8 cellular contexts compared by ENCODE assay signal in the genomic region with DNA sequence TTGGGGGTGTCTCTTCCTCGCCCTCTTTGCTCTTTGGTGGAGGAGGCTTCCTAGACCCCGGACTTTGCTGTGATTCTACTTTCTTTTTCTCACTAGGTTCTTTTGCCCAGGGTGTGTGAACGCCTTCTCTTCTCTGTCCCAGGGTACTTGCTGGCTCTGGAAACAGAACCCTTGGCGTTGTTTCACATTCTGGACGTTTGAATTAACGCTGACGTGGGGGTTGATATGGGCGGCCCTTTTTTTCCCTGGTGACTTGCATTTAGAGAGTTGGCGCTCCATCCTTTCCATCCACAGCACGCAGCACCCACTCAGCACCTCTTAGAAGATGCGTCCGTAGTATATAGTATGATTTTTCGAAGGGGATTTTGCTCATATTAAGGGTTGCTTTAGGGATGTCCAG. TPM values are rescaled to one million over a fixed set of nuclear protein-coding genes. Genes with fewer than 3 reads are reported as not detected.
A peak's percentile ranks its signal among the peaks of the same experiment; 100 is the strongest.
DNase-seq lines count a peak whose midpoint lies in the region; ATAC-seq and TF ChIP-seq lines count a peak whose summit lies in the region.
"Not testable (repeated sequence)": the region's sequence is repeated elsewhere in the genome, so short reads cannot be mapped to it uniquely, and the experiment has no call there.

No MANE protein-coding gene starts in this region.

- peaks cover 26% of the 10 kb centered on the region for H3K36me3 Mint-ChIP-seq in Calu3 (ENCODE audit: insufficient read depth, unreplicated experiment)
- H3K36me3 Mint-ChIP-seq in activated CD4-positive, alpha-beta T cell treated with anti-CD3 and anti-CD28 coated beads for 36 hours (ENCODE audit: low read depth) = peaks cover 14% of the 10 kb centered on the region
- not testable (repeated sequence) for H3K36me3 Mint-ChIP-seq in MCF 10A (ENCODE audit: insufficient read depth, unreplicated experiment)

- H3K27ac Mint-ChIP-seq in Calu3 (ENCODE audit: unreplicated experiment) = peak overlapping the region; percentile 95
- H3K27ac Mint-ChIP-seq in activated CD4-positive, alpha-beta T cell treated with anti-CD3 and anti-CD28 coated beads for 36 hours = peak overlapping the region; percentile 83
- peak overlapping the region; percentile 97 for H3K27ac Mint-ChIP-seq in MCF 10A (ENCODE audit: low read depth, unreplicated experiment)

- peak overlapping the region; percentile 83 for H3K27ac ChIP-seq in neutrophil
- H3K27ac ChIP-seq in thoracic aorta = peak overlapping the region in 1 of 2 donors; percentile 73

- not testable (repeated sequence) for H3K9me3 ChIP-seq in neutrophil, thoracic aorta

- not testable (repeated sequence) for H3K36me3 ChIP-seq in neutrophil, thoracic aorta

- not testable (repeated sequence) for H3K4me1 Mint-ChIP-seq in Calu3 (ENCODE audit: low read depth, unreplicated experiment); MCF 10A (ENCODE audit: insufficient read depth, unreplicated experiment)
- peaks cover 34% of the 10 kb centered on the region for H3K4me1 Mint-ChIP-seq in activated CD4-positive, alpha-beta T cell treated with anti-CD3 and anti-CD28 coated beads for 36 hours

- H3K4me3 ChIP-seq in neutrophil (ENCODE audit: low read depth in 1 of 2, low read length in 1 of 2) (peak overlapping the region; percentile 79 to 86), thoracic aorta (peak overlapping the region; percentile 99)

- not testable (repeated sequence) for H3K27me3 Mint-ChIP-seq in Calu3 (ENCODE audit: unreplicated experiment); activated CD4-positive, alpha-beta T cell treated with anti-CD3 and anti-CD28 coated beads for 36 hours; MCF 10A (ENCODE audit: insufficient read depth, unreplicated experiment)

- H3K9me3 Mint-ChIP-seq in Calu3 (ENCODE audit: low read depth, unreplicated experiment); activated CD4-positive, alpha-beta T cell treated with anti-CD3 and anti-CD28 coated beads for 36 hours (ENCODE audit: low read depth); MCF 10A (ENCODE audit: unreplicated experiment): not testable (repeated sequence)

- CTCF ChIA-PET in Calu3 (lab: Charles Lee) = interaction anchor here (1.4 kb wide), 1 partner anchor 10 kb away, joined by 8 read pairs; no protein-coding TSS in a partner anchor
- CTCF ChIA-PET in activated CD4-positive, alpha-beta T cell treated with anti-CD3 and anti-CD28 coated beads for 36 hours (lab: Charles Lee); MCF 10A (lab: Yijun Ruan, JAX): not testable (repeated sequence)

- not testable (repeated sequence) for H3K27me3 ChIP-seq in neutrophil; thoracic aorta (replicated peaks; ENCODE audit: insufficient read depth)

- peak; percentile 4 for ATAC-seq in activated CD4-positive, alpha-beta T cell treated with anti-CD3 and anti-CD28 coated beads for 36 hours
- peak; percentile 1 for ATAC-seq in left lobe of liver
- ATAC-seq in thoracic aorta (ENCODE audit: insufficient number of reproducible peaks, low FRiP score, low read depth) = not testable (repeated sequence)

- BruUV-seq in Calu3 (replicated peaks; lab: Mats Ljungman, UMichigan); MCF 10A (replicated peaks; lab: Mats Ljungman, UMichigan): not testable (repeated sequence)

- peaks cover 33 to 40% of the 10 kb centered on the region in 2 experiments for H3K4me1 ChIP-seq in neutrophil (ENCODE audit: control insufficient read depth in 1 of 2, insufficient read depth in 1 of 2, low read depth in 1 of 2, low read length in 1 of 2)
- H3K4me1 ChIP-seq in thoracic aorta (ENCODE audit: control insufficient read depth in 1 of 2, low read depth in 2 of 2) = peaks cover 18 to 19% of the 10 kb centered on the region in 2 donors

- POLR2A ChIA-PET in activated CD4-positive, alpha-beta T cell treated with anti-CD3 and anti-CD28 coated beads for 36 hours (lab: Charles Lee) = interaction anchor here (1.1 to 1.4 kb wide), 2 partner anchors 10 to 528 kb away, joined by 4 to 7 read pairs; partner anchors contain the start of gene TRAF7
- POLR2A ChIA-PET in MCF 10A (lab: Yijun Ruan, JAX) = interaction anchor here (1.0 to 2.9 kb wide), 9 partner anchors 10 to 244 kb away, joined by 3 to 24 read pairs (median 4); partner anchors contain the start of genes AMDHD2, ELOB and SRRM2

- intact Hi-C loops in Calu3 (cut with micrococcal nuclease; ENCODE audit: unreplicated experiment); MCF 10A (cut with micrococcal nuclease): not testable (repeated sequence)
- intact Hi-C loops in activated CD4-positive, alpha-beta T cell treated with anti-CD3 and anti-CD28 coated beads for 36 hours (cut with DNase I, micrococcal nuclease) = loop anchor here (2.0 kb wide), 4 partner anchors 70 to 1262 kb away; partner anchors contain the start of genes CCNF (in 1 of the 2), ELOB (in 1 of the 2), SRRM2 (in 1 of the 2) and UQCC4 (in 1 of the 2)

- not testable (repeated sequence) for TF ChIP-seq CTCF in Calu3 (IDR thresholded peaks at IDR 0.05; ENCODE audit: unreplicated experiment); MCF 10A (IDR thresholded peaks at IDR 0.05; ENCODE audit: unreplicated experiment); neutrophil (IDR thresholded peaks at IDR 0.05); thoracic aorta (IDR thresholded peaks at IDR 0.05)

- DNase-seq in Calu3; left lobe of liver (ENCODE audit: low spot score); thoracic aorta (ENCODE audit: low spot score): not testable (repeated sequence)
- peak; percentile 15 for DNase-seq in M059J (ENCODE audit: low read depth)
- peak; percentile 27 for DNase-seq in activated CD4-positive, alpha-beta T cell treated with anti-CD3 and anti-CD28 coated beads for 36 hours
- DNase-seq in MCF 10A (ENCODE audit: unreplicated experiment) = peak; percentile 7
- DNase-seq in fibroblast of gingiva (ENCODE audit: low read depth) = peak; percentile 23

- H3K4me3 Mint-ChIP-seq in Calu3 (ENCODE audit: low read depth, unreplicated experiment) (peak overlapping the region; percentile 97), MCF 10A (ENCODE audit: unreplicated experiment) (peak overlapping the region; percentile 96)
- peak overlapping the region; percentile 100 for H3K4me3 Mint-ChIP-seq in activated CD4-positive, alpha-beta T cell treated with anti-CD3 and anti-CD28 coated beads for 36 hours

RNA-seq across cellular contexts. Expression of gene KCTD5, which starts 0.7 kb away (rescaled TPM):
- total RNA-seq in Calu3 (2022) (36.6 and 36.7 TPM in 2 replicates), MCF 10A (2022) (49.4 and 51.6 TPM in 2 replicates), left lobe of liver (7.8 TPM), thoracic aorta (10 to 100 TPM; 13.8 to 19.2 TPM)
- total RNA-seq in M059J (2014; rRNA removed; shearing (Covaris generic)) = 56.3 and 83.9 TPM in 2 replicates
- total RNA-seq in activated CD4-positive, alpha-beta T cell treated with anti-CD3 and anti-CD28 coated beads for 36 hours = 10 to 100 TPM; 24.0 to 26.2 TPM

RNA-seq across cellular contexts. Expression of gene PRSS27, which starts 37.0 kb away (rescaled TPM):
- 2.0 and 2.4 TPM in 2 replicates for total RNA-seq in Calu3 (2022)
- 0.17 TPM in 1 of 2 replicates, not detected in the other for total RNA-seq in M059J (2014; rRNA removed; shearing (Covaris generic))
- total RNA-seq in activated CD4-positive, alpha-beta T cell treated with anti-CD3 and anti-CD28 coated beads for 36 hours = 1 to 10 TPM; 2.3 to 2.4 TPM
- 5.8 and 6.3 TPM in 2 replicates for total RNA-seq in MCF 10A (2022)
- 0.45 TPM for total RNA-seq in left lobe of liver
- 1 to 10 TPM; 4.4 to 8.7 TPM for total RNA-seq in thoracic aorta
